In genomic region chr5:176638437-176638836, GRCh38 we compare ENCODE assay signal across 25 cellular contexts. TPM values are rescaled to one million over a fixed set of nuclear protein-coding genes. Genes with fewer than 3 reads are reported as not detected.
DNase-seq lines count a peak whose midpoint lies in the region; ATAC-seq, FAIRE-seq and TF ChIP-seq lines count a peak whose summit lies in the region.
"Had no signal": no experiment of that assay in that cellular context is flagged by ENCODE, and none has a peak within 500 bp of the region (broad histone marks: within the 10 kb centered on the region; RNA-seq: fewer than 3 reads in every experiment).

No MANE protein-coding gene starts in this region.

- H3K9ac ChIP-seq in K562 (ENCODE audit: insufficient read depth in 1 of 2, low read depth in 2 of 2, low read length in 2 of 2), result no peak overlapping the region
- H3K9ac ChIP-seq: BLaER1 had no signal

- H3K9me3 ChIP-seq in HEK293 (ENCODE audit: control insufficient read depth, insufficient read depth, low read depth, low read length) (no peaks in the 10 kb centered on the region), K562 (replicated peaks; ENCODE audit: control insufficient read depth, insufficient read depth, low read depth, low read length) (no peaks in the 10 kb centered on the region), heart left ventricle (no peaks in the 10 kb centered on the region)
- H3K9me3 ChIP-seq: BE2C, BLaER1 had no signal

- H3K4me1 ChIP-seq in HEK293 (ENCODE audit: control insufficient read depth, insufficient read depth, low read length), result no peaks in the 10 kb centered on the region
- peaks cover 2 to 6% of the 10 kb centered on the region in 2 experiments; a peak in 3 of 5 replicates for H3K4me1 ChIP-seq in K562 (replicated peaks in 1 of 2; ENCODE audit: control insufficient read depth in 2 of 2, insufficient read depth in 2 of 2, low read length in 2 of 2)
- peaks cover 0 to 11% (median 0%) of the 10 kb centered on the region in 12 donors for H3K4me1 ChIP-seq in heart left ventricle
- H3K4me1 ChIP-seq: BE2C had no signal

- H4K20me1 ChIP-seq in K562 (replicated peaks; ENCODE audit: control insufficient read depth, insufficient read depth, low read length), result peaks cover 4% of the 10 kb centered on the region; the same call in 1 of the 2 replicates

- DNase-seq in K562 (ENCODE audit: extremely low read depth in 1 of 4, low spot score in 3 of 4), result no peak
- no peak for DNase-seq in heart left ventricle
- DNase-seq: 8988T; ACHN; BE2C; C1 segment of cervical spinal cord; Calu3; CD4-positive, CD25-positive, alpha-beta regulatory T cell; CD8-positive, alpha-beta memory T cell; COR-L47; DMS79 treated with DMSO at 0.1 percent for 48 hours; GF-D8 had no signal

- intact Hi-C loops in K562 (cut with micrococcal nuclease) (no loop called here), heart left ventricle (cut with DNase I) (no loop called here)

- H3K27ac ChIP-seq in HEK293 (ENCODE audit: extremely low read depth, low read depth, low read length), result no peak overlapping the region
- H3K27ac ChIP-seq in K562 (ENCODE audit: extremely low read depth, low read depth, low read length), result no peak overlapping the region
- no peak overlapping the region for H3K27ac ChIP-seq in heart left ventricle
- H3K27ac ChIP-seq: BLaER1 had no signal

- H2AFZ ChIP-seq in K562 (ENCODE audit: low read depth, low read length), result no peak overlapping the region

- no peaks in the 10 kb centered on the region for H3K9me1 ChIP-seq in K562 (ENCODE audit: control insufficient read depth, insufficient read depth, low read length)

- 53% methylated on average over 3 of the region's 3 CpGs for WGBS in K562 (ENCODE audit: insufficient coverage, low coverage, missing lambda C conversion rate)
- 93 to 99% (median 96%) methylated on average over 3 of the region's 3 CpGs for WGBS in heart left ventricle, 4 donors

- no peaks in the 10 kb centered on the region for H3K79me2 ChIP-seq in K562 (ENCODE audit: control insufficient read depth, insufficient read depth, low read length)

- no peak for ATAC-seq in K562
- no peak for ATAC-seq in heart left ventricle
- no peak for ATAC-seq in SK-N-SH treated with all-trans-retinoic acid at 6 μM for 48 hours
- ATAC-seq in HG03045 (IDR thresholded peaks at IDR 0.05; ENCODE audit: unreplicated experiment), result no peak

- no peak overlapping the region for H3K4me2 ChIP-seq in K562 (ENCODE audit: insufficient read depth, low read length)

- TF ChIP-seq EP300 in K562 (IDR thresholded peaks at IDR 0.05; ENCODE audit: low read length), result no peak

- in situ Hi-C loops in K562 (cut with MboI), result no loop called here

- FAIRE-seq in K562 (lab: Jason Lieb, UNC), result no peak
- FAIRE-seq: A204.1, D721Med, G401.6, GM12891, GM19239 had no signal

- H3K27me3 ChIP-seq in K562 (ENCODE audit: control insufficient read depth in 2 of 2, insufficient read depth in 2 of 2, low read length in 2 of 2) (peaks cover 31 to 52% of the 10 kb centered on the region in 2 experiments), heart left ventricle (peaks cover 0 to 20% (median 0%) of the 10 kb centered on the region in 9 donors)
- H3K27me3 ChIP-seq: BE2C, BLaER1 had no signal

- POLR2A ChIA-PET in HEK293 (lab: Yijun Ruan, JAX), result no interaction called here
- POLR2A ChIA-PET in K562 (lab: Yijun Ruan, JAX), result interaction anchor here (0.6 to 1.6 kb wide), 2 partner anchors 17 to 22 kb away, joined by 3 read pairs; no protein-coding TSS in a partner anchor

- no TSS peak for BruUV-seq in K562 (replicated peaks; lab: Mats Ljungman, UMichigan)

- H3K4me3 ChIP-seq in HEK293 (ENCODE audit: low read depth, low read length) (no peak overlapping the region), K562 (no peak overlapping the region), heart left ventricle (no peak overlapping the region)
- H3K4me3 ChIP-seq: BLaER1 had no signal

- no peak for TF ChIP-seq CTCF in HEK293 (tag by site-specific recombination; IDR thresholded peaks at IDR 0.05)
- TF ChIP-seq CTCF in K562 (IDR thresholded peaks at IDR 0.05 in 2 of 3, conservative IDR thresholded peaks at IDR 0.05 in 1 of 3; ENCODE audit: insufficient read depth in 2 of 3, low read depth in 1 of 3, low read length in 3 of 3), result no peak
- no peak for TF ChIP-seq CTCF in heart left ventricle (IDR thresholded peaks at IDR 0.05)

- CTCF ChIA-PET in HEK293 (lab: Yijun Ruan, JAX) (interaction anchor here (1.5 kb wide), 1 partner anchor 22 kb away, joined by 5 read pairs; no protein-coding TSS in a partner anchor), K562 (lab: Yijun Ruan, JAX; ENCODE audit: low intra/inter-chr PET ratio) (no interaction called here)

- no peak for TF ChIP-seq POLR2A in K562 (conservative IDR thresholded peaks at IDR 0.05)
- no peak for TF ChIP-seq POLR2A in heart left ventricle (IDR thresholded peaks at IDR 0.05)

- H3K36me3 ChIP-seq in HEK293 (ENCODE audit: control insufficient read depth in 2 of 2, insufficient read depth in 1 of 2, low read length in 2 of 2) (no peaks in the 10 kb centered on the region), K562 (ENCODE audit: control insufficient read depth, insufficient read depth, low read length) (no peaks in the 10 kb centered on the region), heart left ventricle (no peaks in the 10 kb centered on the region)
- H3K36me3 ChIP-seq: BE2C, BLaER1 had no signal

- no peak for TF ChIP-seq RAD21 in K562 (CRISPR knock-in tag; conservative IDR thresholded peaks at IDR 0.05 in 1 of 2, IDR thresholded peaks at IDR 0.05 in 1 of 2)

RNA-seq across cellular contexts. Expression of gene EIF4E1B, which starts 8.0 kb away (rescaled TPM):
- total RNA-seq in K562 (2011; cell fraction: chromatin; rRNA removed; ENCODE audit: low replicate concordance), result not detected in 2 replicates
- not detected in 2 replicates for total RNA-seq in K562 (2011; cell fraction: nucleolus; rRNA removed)
- not detected in 2 replicates for total RNA-seq in K562 (2011; cell fraction: nucleoplasm; rRNA removed)
- total RNA-seq in K562 (2014; rRNA removed) (not detected in 2 replicates), K562 (2014; rRNA removed; fragmentation: Illumina TruSeq; extraction: Trizol) (not detected in 2 replicates), K562 (2015; rRNA removed; fragmentation: Illumina TruSeq; extraction: Trizol) (not detected in 2 replicates), K562 (2021) (not detected in 2 replicates), heart left ventricle (not detected)
- polyA plus RNA-seq in K562 (2011; rRNA removed) (0.04 TPM in 1 of 2 replicates, not detected in the other), K562 (2014; fragmentation: Illumina TruSeq; extraction: Trizol) (not detected in 2 replicates), K562 (2014; fragmentation: Nextera tagmentation; extraction: Ambion mirVana) (not detected), K562 (2014; rRNA removed) (not detected in 2 replicates), heart left ventricle (not detected)
- not detected in 2 replicates for polyA plus RNA-seq in K562 (2011; cell fraction: cytosol; rRNA removed)
- 0.20 TPM in 1 of 2 replicates, not detected in the other for polyA plus RNA-seq in K562 (2011; cell fraction: nucleus; rRNA removed)
- not detected in 2 replicates for polyA plus RNA-seq in K562 (2012)
- polyA minus RNA-seq in K562 (2011; rRNA and poly(A)+ RNA removed), result not detected in 2 replicates
- not detected in 2 replicates for polyA minus RNA-seq in K562 (2011; cell fraction: cytosol; rRNA and poly(A)+ RNA removed)
- not detected in 2 replicates for polyA minus RNA-seq in K562 (2011; cell fraction: nucleus; rRNA and poly(A)+ RNA removed)
- total RNA-seq: A673; Calu3; CD4-positive, alpha-beta memory T cell; CD4-positive, CD25-positive, alpha-beta regulatory T cell; CD8-positive, alpha-beta memory T cell had no signal
- polyA plus RNA-seq: AG04450; CD14-positive monocyte; CD4-positive, alpha-beta memory T cell; CD4-positive, CD25-positive, alpha-beta regulatory T cell; CD8-positive, alpha-beta memory T cell had no signal

RNA-seq across cellular contexts. Expression of gene SNCB, which starts 8.1 kb away (rescaled TPM):
- total RNA-seq in K562 (2011; cell fraction: chromatin; rRNA removed; ENCODE audit: low replicate concordance), result not detected in 2 replicates
- total RNA-seq in K562 (2011; cell fraction: nucleolus; rRNA removed), result not detected in 2 replicates
- not detected in 2 replicates for total RNA-seq in K562 (2011; cell fraction: nucleoplasm; rRNA removed)
- total RNA-seq in K562 (2014; rRNA removed) (0.29 TPM in 1 of 2 replicates, not detected in the other), K562 (2014; rRNA removed; fragmentation: Illumina TruSeq; extraction: Trizol) (not detected in 2 replicates), K562 (2015; rRNA removed; fragmentation: Illumina TruSeq; extraction: Trizol) (not detected in 2 replicates), K562 (2021) (not detected in 2 replicates), heart left ventricle (under 1 TPM in 1 of 9 donors, not detected in 8; 0.23 TPM)
- polyA plus RNA-seq in K562 (2011; rRNA removed) (0.11 TPM in 1 of 2 replicates, not detected in the other), K562 (2014; fragmentation: Illumina TruSeq; extraction: Trizol) (not detected in 2 replicates), K562 (2014; fragmentation: Nextera tagmentation; extraction: Ambion mirVana) (not detected), K562 (2014; rRNA removed) (not detected in 2 replicates), heart left ventricle (not detected)
- polyA plus RNA-seq in K562 (2011; cell fraction: cytosol; rRNA removed), result 0.13 TPM in 1 of 2 replicates, not detected in the other
- 0.11 TPM in 2 replicates for polyA plus RNA-seq in K562 (2011; cell fraction: nucleus; rRNA removed)
- not detected in 2 replicates for polyA plus RNA-seq in K562 (2012)
- not detected in 2 replicates for polyA minus RNA-seq in K562 (2011; rRNA and poly(A)+ RNA removed)
- not detected in 2 replicates for polyA minus RNA-seq in K562 (2011; cell fraction: cytosol; rRNA and poly(A)+ RNA removed)
- not detected in 2 replicates for polyA minus RNA-seq in K562 (2011; cell fraction: nucleus; rRNA and poly(A)+ RNA removed)
- total RNA-seq: A673; Calu3; CD4-positive, alpha-beta memory T cell; CD4-positive, CD25-positive, alpha-beta regulatory T cell; CD8-positive, alpha-beta memory T cell had no signal
- polyA plus RNA-seq: CD14-positive monocyte; CD4-positive, alpha-beta memory T cell; CD4-positive, CD25-positive, alpha-beta regulatory T cell; CD8-positive, alpha-beta memory T cell had no signal

RNA-seq across cellular contexts. Expression of gene TSPAN17, which starts 8.8 kb away (rescaled TPM):
- total RNA-seq in K562 (2011; cell fraction: chromatin; rRNA removed; ENCODE audit: low replicate concordance), result 52.6 and 123 TPM in 2 replicates
- total RNA-seq in K562 (2011; cell fraction: nucleolus; rRNA removed), result 102 and 110 TPM in 2 replicates
- total RNA-seq in K562 (2011; cell fraction: nucleoplasm; rRNA removed), result 84.3 and 103 TPM in 2 replicates
- total RNA-seq in K562 (2014; rRNA removed) (31.6 and 43.8 TPM in 2 replicates), K562 (2014; rRNA removed; fragmentation: Illumina TruSeq; extraction: Trizol) (28.2 and 30.4 TPM in 2 replicates), K562 (2015; rRNA removed; fragmentation: Illumina TruSeq; extraction: Trizol) (33.5 and 34.5 TPM in 2 replicates), K562 (2021) (53.3 and 58.3 TPM in 2 replicates), heart left ventricle (10 to 100 TPM; 22.2 to 53.1 (median 30.9) TPM)
- polyA plus RNA-seq in K562 (2011; rRNA removed) (38.7 and 44.3 TPM in 2 replicates), K562 (2014; fragmentation: Illumina TruSeq; extraction: Trizol) (49.9 and 51.9 TPM in 2 replicates), K562 (2014; fragmentation: Nextera tagmentation; extraction: Ambion mirVana) (1 to 10 TPM in 1 of 2 experiments, under 1 TPM in 1; 0.73 to 2.9 TPM), K562 (2014; rRNA removed) (43.3 and 58.6 TPM in 2 replicates), heart left ventricle (10 to 100 TPM; 15.4 to 59.3 TPM)
- polyA plus RNA-seq in K562 (2011; cell fraction: cytosol; rRNA removed), result 43.2 and 65.5 TPM in 2 replicates
- polyA plus RNA-seq in K562 (2011; cell fraction: nucleus; rRNA removed), result 114 and 153 TPM in 2 replicates
- polyA plus RNA-seq in K562 (2012), result 36.7 and 36.8 TPM in 2 replicates
- 24.3 and 45.7 TPM in 2 replicates for polyA minus RNA-seq in K562 (2011; rRNA and poly(A)+ RNA removed)
- polyA minus RNA-seq in K562 (2011; cell fraction: cytosol; rRNA and poly(A)+ RNA removed), result 30.5 and 31.3 TPM in 2 replicates
- 18.9 and 21.5 TPM in 2 replicates for polyA minus RNA-seq in K562 (2011; cell fraction: nucleus; rRNA and poly(A)+ RNA removed)

RNA-seq across cellular contexts. Expression of gene GPRIN1, which starts 28.5 kb away (rescaled TPM):
- total RNA-seq in K562 (2011; cell fraction: chromatin; rRNA removed; ENCODE audit: low replicate concordance), result 4.6 and 13.9 TPM in 2 replicates
- total RNA-seq in K562 (2011; cell fraction: nucleolus; rRNA removed), result 5.5 and 8.2 TPM in 2 replicates
- 3.7 and 4.8 TPM in 2 replicates for total RNA-seq in K562 (2011; cell fraction: nucleoplasm; rRNA removed)
- total RNA-seq in K562 (2014; rRNA removed), result 8.8 and 10.4 TPM in 2 replicates
- total RNA-seq in K562 (2014; rRNA removed; fragmentation: Illumina TruSeq; extraction: Trizol), result 3.9 and 4.6 TPM in 2 replicates
- 4.4 and 4.7 TPM in 2 replicates for total RNA-seq in K562 (2015; rRNA removed; fragmentation: Illumina TruSeq; extraction: Trizol)
- total RNA-seq in K562 (2021), result 10.7 and 11.6 TPM in 2 replicates
- polyA plus RNA-seq in K562 (2011; rRNA removed), result 3.3 and 4.0 TPM in 2 replicates
- polyA plus RNA-seq in K562 (2011; cell fraction: cytosol; rRNA removed), result 1.5 and 6.8 TPM in 2 replicates
- polyA plus RNA-seq in K562 (2011; cell fraction: nucleus; rRNA removed), result 1.5 and 3.7 TPM in 2 replicates
- 3.5 and 4.6 TPM in 2 replicates for polyA plus RNA-seq in K562 (2012)
- polyA plus RNA-seq in K562 (2014; fragmentation: Illumina TruSeq; extraction: Trizol), result 4.8 and 6.3 TPM in 2 replicates
- under 1 TPM; 0.15 to 0.22 TPM for polyA plus RNA-seq in K562 (2014; fragmentation: Nextera tagmentation; extraction: Ambion mirVana)
- 5.1 and 5.8 TPM in 2 replicates for polyA plus RNA-seq in K562 (2014; rRNA removed)
- polyA minus RNA-seq in K562 (2011; rRNA and poly(A)+ RNA removed), result 3.8 and 5.3 TPM in 2 replicates
- 6.5 and 7.2 TPM in 2 replicates for polyA minus RNA-seq in K562 (2011; cell fraction: cytosol; rRNA and poly(A)+ RNA removed)
- polyA minus RNA-seq in K562 (2011; cell fraction: nucleus; rRNA and poly(A)+ RNA removed), result 2.0 and 2.7 TPM in 2 replicates
- 1 to 10 TPM in 1 of 9 donors, under 1 TPM in 8; 0.25 to 1.9 (median 0.48) TPM for total RNA-seq in heart left ventricle
- under 1 TPM; 0.15 to 0.36 TPM for polyA plus RNA-seq in heart left ventricle
